In the genomic region with DNA sequence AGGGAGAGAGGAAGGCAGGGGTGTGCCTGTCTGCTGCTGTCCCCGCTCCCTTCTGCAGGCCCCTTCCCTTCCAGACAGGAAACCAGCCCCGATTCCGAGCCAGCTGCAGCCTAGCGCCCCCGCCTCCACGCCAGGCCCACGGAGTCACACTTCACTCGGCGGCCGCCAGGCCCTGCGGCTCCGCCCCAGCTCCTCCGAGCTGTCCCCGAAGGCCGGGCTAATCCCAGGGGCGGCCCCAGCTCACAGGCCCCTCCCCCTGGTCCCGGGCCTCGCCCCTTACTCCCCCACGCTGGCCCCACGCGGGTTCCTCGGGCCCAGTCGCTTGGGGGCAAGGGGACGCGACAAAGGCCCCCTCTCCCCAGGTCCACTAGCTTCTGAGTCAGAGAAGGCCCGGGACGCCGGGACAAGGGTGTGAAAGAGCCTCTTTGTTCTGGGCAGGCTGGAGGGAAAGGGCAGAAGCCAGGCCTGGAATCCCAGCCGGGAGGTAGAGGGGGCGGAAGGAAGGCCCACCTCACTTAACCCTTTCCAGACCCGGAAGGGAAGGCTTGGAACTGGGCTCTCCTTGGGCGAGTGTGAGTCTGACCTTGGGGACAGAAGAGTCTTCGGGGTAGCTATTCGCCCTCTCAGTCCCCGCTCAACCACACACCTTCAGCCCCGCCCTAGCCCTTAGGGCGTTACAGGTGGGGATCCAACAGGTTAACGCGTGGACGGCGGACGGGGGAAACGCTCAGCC, we compare ENCODE assay signal across 8 cellular contexts. TPM values are rescaled to one million over a fixed set of nuclear protein-coding genes. Genes with fewer than 3 reads are reported as not detected.
DNase-seq lines count a peak whose midpoint lies in the region; ATAC-seq and TF ChIP-seq lines count a peak whose summit lies in the region.

No MANE protein-coding gene starts in this region.

- no peaks in the 10 kb centered on the region for H3K36me3 ChIP-seq in OCI-LY3 (replicated peaks; ENCODE audit: low read depth, low read length)

- ATAC-seq in GM21390 (IDR thresholded peaks at IDR 0.05; ENCODE audit: unreplicated experiment) (peak; percentile 93), Right ventricle myocardium inferior (peak; percentile 94), omental fat pad (ENCODE audit: low FRiP score) (peak; percentile 92)

- no peaks in the 10 kb centered on the region for H3K79me2 ChIP-seq in OCI-LY3 (ENCODE audit: low read length)

- no peaks in the 10 kb centered on the region for H3K9me3 ChIP-seq in OCI-LY3 (ENCODE audit: insufficient read depth, low read length)

- H3K4me1 Mint-ChIP-seq in activated naive CD8-positive, alpha-beta T cell treated with anti-CD3 and anti-CD28 coated beads for 36 hours: peaks cover 7% of the 10 kb centered on the region

- H3K27me3 Mint-ChIP-seq in activated naive CD8-positive, alpha-beta T cell treated with anti-CD3 and anti-CD28 coated beads for 36 hours: peaks cover 47% of the 10 kb centered on the region

- peak overlapping the region; percentile 92 for H2AFZ ChIP-seq in OCI-LY3 (ENCODE audit: low read depth, low read length)

- H3K27me3 ChIP-seq in OCI-LY3 (ENCODE audit: low read depth, low read length): no peaks in the 10 kb centered on the region

- H3K36me3 Mint-ChIP-seq in activated naive CD8-positive, alpha-beta T cell treated with anti-CD3 and anti-CD28 coated beads for 36 hours: no peaks in the 10 kb centered on the region

- H3K9me3 Mint-ChIP-seq in activated naive CD8-positive, alpha-beta T cell treated with anti-CD3 and anti-CD28 coated beads for 36 hours: no peaks in the 10 kb centered on the region

- no peak overlapping the region for H3K4me3 Mint-ChIP-seq in activated naive CD8-positive, alpha-beta T cell treated with anti-CD3 and anti-CD28 coated beads for 36 hours

- TF ChIP-seq CTCF in OCI-LY3 (IDR thresholded peaks at IDR 0.05; ENCODE audit: low read depth, low read length): peak; percentile 24; the same call in 1 of the 2 replicates
- no peak for TF ChIP-seq CTCF in omental fat pad (IDR thresholded peaks at IDR 0.05)

- H3K9ac ChIP-seq in OCI-LY3 (ENCODE audit: low read length): peak overlapping the region; percentile 72

- intact Hi-C loops in Right ventricle myocardium inferior (cut with DNase I): no loop called here

- peak overlapping the region; percentile 44 for H3K27ac ChIP-seq in OCI-LY3 (ENCODE audit: low read length)

- peak overlapping the region; percentile 82 for H3K4me3 ChIP-seq in OCI-LY3 (ENCODE audit: low read length)

- peaks cover 53% of the 10 kb centered on the region for H3K4me1 ChIP-seq in OCI-LY3 (ENCODE audit: low read length)

- H3K4me2 ChIP-seq in OCI-LY3 (ENCODE audit: low read length): peak overlapping the region; percentile 94

- H4K20me1 ChIP-seq in OCI-LY3 (ENCODE audit: insufficient read depth, low read length): no peaks in the 10 kb centered on the region

- no peak overlapping the region for H3K27ac Mint-ChIP-seq in activated naive CD8-positive, alpha-beta T cell treated with anti-CD3 and anti-CD28 coated beads for 36 hours

- DNase-seq in ELF-1 (ENCODE audit: low read depth, low spot score): peak; percentile 93
- DNase-seq in HPDE6-E6E7 (ENCODE audit: extremely low spot score): peak; percentile 89
- DNase-seq in activated naive CD8-positive, alpha-beta T cell treated with anti-CD3 and anti-CD28 coated beads for 36 hours: peak; percentile 73
- peak; percentile 94 for DNase-seq in Right ventricle myocardium inferior (ENCODE audit: missing footprints)
- peak; percentile 42 for DNase-seq in omental fat pad (ENCODE audit: low spot score)
- no peak for DNase-seq in T-helper 9 cell

RNA-seq across cellular contexts. Expression of a gene that starts 1.2 kb away (rescaled TPM):
- 1 to 10 TPM; 1.6 to 1.8 TPM for total RNA-seq in activated naive CD8-positive, alpha-beta T cell treated with anti-CD3 and anti-CD28 coated beads for 36 hours
- total RNA-seq in Right ventricle myocardium inferior (16.4 TPM), omental fat pad (10 to 100 TPM in 3 of 4 donors, 1 to 10 TPM in 1; 9.1 to 32.2 (median 19.3) TPM)

RNA-seq across cellular contexts. Expression of a gene that starts 14.3 kb away (rescaled TPM):
- total RNA-seq in activated naive CD8-positive, alpha-beta T cell treated with anti-CD3 and anti-CD28 coated beads for 36 hours: 10 to 100 TPM; 29.0 to 30.9 TPM
- total RNA-seq in Right ventricle myocardium inferior (15.7 TPM), omental fat pad (10 to 100 TPM in 3 of 4 donors, 1 to 10 TPM in 1; 4.6 to 26.5 (median 14.9) TPM)

RNA-seq across cellular contexts. Expression of a gene that starts 17.7 kb away (rescaled TPM):
- 10 to 100 TPM; 19.1 to 20.1 TPM for total RNA-seq in activated naive CD8-positive, alpha-beta T cell treated with anti-CD3 and anti-CD28 coated beads for 36 hours
- total RNA-seq in Right ventricle myocardium inferior (44.3 TPM), omental fat pad (10 to 100 TPM; 34.9 to 64.5 (median 44.3) TPM)

RNA-seq across cellular contexts. Expression of a gene that starts 19.0 kb away (rescaled TPM):
- 10 to 100 TPM; 88.6 to 90.2 TPM for total RNA-seq in activated naive CD8-positive, alpha-beta T cell treated with anti-CD3 and anti-CD28 coated beads for 36 hours
- total RNA-seq in Right ventricle myocardium inferior (3.0 TPM), omental fat pad (10 to 100 TPM in 1 of 4 donors, 1 to 10 TPM in 3; 3.0 to 10.5 (median 6.1) TPM)

RNA-seq across cellular contexts. Expression of a gene that starts 19.1 kb away (rescaled TPM):
- 1 to 10 TPM; 5.1 to 6.2 TPM for total RNA-seq in activated naive CD8-positive, alpha-beta T cell treated with anti-CD3 and anti-CD28 coated beads for 36 hours
- total RNA-seq in Right ventricle myocardium inferior (1.1 TPM), omental fat pad (1 to 10 TPM in 2 of 4 donors, under 1 TPM in 2; 0.48 to 1.4 (median 1.0) TPM)
